ENCODE assay signal across 8 cellular contexts in the genomic region with DNA sequence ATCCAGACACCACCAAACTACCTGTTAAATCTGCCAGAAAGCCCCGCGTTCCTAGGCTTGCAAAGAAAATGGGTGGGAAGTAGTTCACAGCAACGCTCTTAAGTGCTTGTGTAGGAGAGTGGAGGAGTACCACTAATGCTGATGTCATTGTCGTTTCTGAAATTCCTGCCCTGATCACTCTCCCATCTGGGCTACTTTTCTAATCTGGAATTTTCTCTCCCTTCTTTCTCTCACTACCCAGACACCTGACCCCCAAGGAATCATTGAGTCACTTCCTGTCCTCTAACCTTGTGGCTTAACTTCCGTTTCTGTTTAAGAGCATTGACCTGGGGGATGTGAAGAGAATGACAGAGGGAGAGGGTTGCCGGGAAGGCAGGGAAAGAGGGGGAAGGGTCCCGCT.
DNase-seq lines count a peak whose midpoint lies in the region; ATAC-seq and TF ChIP-seq lines count a peak whose summit lies in the region.

No MANE protein-coding gene starts in this region.

- no TSS peak for BruUV-seq in Panc1 (replicated peaks; lab: Mats Ljungman, UMichigan)

- WGBS in esophagus muscularis mucosa = 60% methylated on average over 7 of the region's 7 CpGs

- H3K27me3 ChIP-seq in Panc1 (ENCODE audit: control insufficient read depth, insufficient read depth, low read length) = no peaks in the 10 kb centered on the region
- no peaks in the 10 kb centered on the region for H3K27me3 ChIP-seq in esophagus muscularis mucosa
- H3K27me3 ChIP-seq in parathyroid adenoma (ENCODE audit: control insufficient read depth, insufficient read depth, low read length) = no peaks in the 10 kb centered on the region
- H3K27me3 ChIP-seq in colonic mucosa = no peaks in the 10 kb centered on the region

- TF ChIP-seq CTCF in Panc1 (IDR thresholded peaks at IDR 0.05) (no peak), esophagus muscularis mucosa (IDR thresholded peaks at IDR 0.05) (no peak), parathyroid adenoma (IDR thresholded peaks at IDR 0.05) (no peak), colonic mucosa (IDR thresholded peaks at IDR 0.05) (no peak)

- H3K27ac ChIP-seq in Panc1 (ENCODE audit: low read length) = no peak overlapping the region
- H3K27ac ChIP-seq in esophagus muscularis mucosa (replicated peaks in 1 of 4) = peak overlapping the region; percentile 53 to 64 (median 58)
- peak overlapping the region; percentile 53 for H3K27ac ChIP-seq in parathyroid adenoma
- H3K27ac ChIP-seq in colonic mucosa = no peak overlapping the region

- H3K9me3 ChIP-seq in Panc1 (ENCODE audit: control insufficient read depth, insufficient read depth, low read depth, low read length) = no peaks in the 10 kb centered on the region
- no peaks in the 10 kb centered on the region for H3K9me3 ChIP-seq in esophagus muscularis mucosa
- H3K9me3 ChIP-seq in parathyroid adenoma (ENCODE audit: control insufficient read depth, low read length) = no peaks in the 10 kb centered on the region
- H3K9me3 ChIP-seq in colonic mucosa = no peaks in the 10 kb centered on the region

- no peak overlapping the region for H2AFZ ChIP-seq in parathyroid adenoma

- no peaks in the 10 kb centered on the region for H3K79me2 ChIP-seq in parathyroid adenoma

- in situ Hi-C loops in Panc1 (cut with HindIII; ENCODE audit: low pct_unique_long_range_greater_than_20kb, low sequenced_read_pairs) = no loop called here

- peak; percentile 40 for ATAC-seq in GM19452 (IDR thresholded peaks at IDR 0.05; ENCODE audit: unreplicated experiment)
- ATAC-seq in Panc1 = no peak
- ATAC-seq in GM21529 (IDR thresholded peaks at IDR 0.05; ENCODE audit: unreplicated experiment) = no peak

- no peak overlapping the region for H3K9ac ChIP-seq in parathyroid adenoma
- H3K9ac ChIP-seq in colonic mucosa (ENCODE audit: low read depth in 2 of 2, low read length in 2 of 2) = no peak overlapping the region

- intact Hi-C loops in Panc1 (cut with micrococcal nuclease; ENCODE audit: unreplicated experiment) = no loop called here
- intact Hi-C loops in esophagus muscularis mucosa (cut with DNase I) = no loop called here
- intact Hi-C loops in colonic mucosa (cut with DNase I) = no loop called here

- DNase-seq in Panc1 (ENCODE audit: low read depth, low spot score) = peak; percentile 17
- DNase-seq in esophagus muscularis mucosa (ENCODE audit: extremely low spot score) = no peak
- DNase-seq in GDM1 (lab: John Stamatoyannopoulos, UW) = no peak
- DNase-seq in colonic mucosa = no peak
- no peak for DNase-seq in NCI-H1417 treated with DMSO at 0.1 percent for 48 hours (lab: John Stamatoyannopoulos, UW)

- H3K36me3 ChIP-seq in Panc1 (ENCODE audit: control insufficient read depth, insufficient read depth, low read length) = no peaks in the 10 kb centered on the region
- H3K36me3 ChIP-seq in esophagus muscularis mucosa = peaks cover 0 to 4% (median 0%) of the 10 kb centered on the region in 4 donors
- H3K36me3 ChIP-seq in parathyroid adenoma (ENCODE audit: control insufficient read depth, insufficient read depth, low read length) = no peaks in the 10 kb centered on the region
- no peaks in the 10 kb centered on the region for H3K36me3 ChIP-seq in colonic mucosa

- POLR2A ChIA-PET in Panc1 (lab: Charles Lee) = no interaction called here

- H3K4me1 ChIP-seq in Panc1 (ENCODE audit: control insufficient read depth, insufficient read depth, low read length) (peaks cover 3% of the 10 kb centered on the region; the same call in 1 of the 2 replicates), esophagus muscularis mucosa (peaks cover 90 to 100% (median 97%) of the 10 kb centered on the region in 4 donors), parathyroid adenoma (peaks cover 5% of the 10 kb centered on the region), colonic mucosa (no peaks in the 10 kb centered on the region)

- no peak for TF ChIP-seq EP300 in esophagus muscularis mucosa (IDR thresholded peaks at IDR 0.05)

- H3K4me2 ChIP-seq in parathyroid adenoma (ENCODE audit: low read length) = no peak overlapping the region

- no peak overlapping the region for H3K4me3 ChIP-seq in Panc1 (ENCODE audit: low read depth in 2 of 2, low read length in 2 of 2)
- H3K4me3 ChIP-seq in esophagus muscularis mucosa = no peak overlapping the region
- H3K4me3 ChIP-seq in parathyroid adenoma (ENCODE audit: low read depth, low read length) = no peak overlapping the region
- no peak overlapping the region for H3K4me3 ChIP-seq in colonic mucosa

- no peak for TF ChIP-seq POLR2A in esophagus muscularis mucosa (IDR thresholded peaks at IDR 0.05; ENCODE audit: low read depth)

- CTCF ChIA-PET in Panc1 (lab: Charles Lee) = no interaction called here

Comparison
In these comparisons a context has a peak if more than half of its experiments do, and no peak if none do; other contexts are left out.
1. H3K27ac ChIP-seq: peak in esophagus muscularis mucosa (4 of 4) and parathyroid adenoma (single experiment); none in Panc1 (single experiment) and colonic mucosa (single experiment).